Comparison of ENCODE assay signal across 8 cellular contexts in genomic region chr7:140230517-140230861, GRCh38. TPM values are rescaled to one million over a fixed set of nuclear protein-coding genes. Genes with fewer than 3 reads are reported as not detected.
DNase-seq lines count a peak whose midpoint lies in the region; ATAC-seq and TF ChIP-seq lines count a peak whose summit lies in the region.

No MANE protein-coding gene starts in this region.

- 4% methylated on average over 12 of the region's 57 CpGs for WGBS in esophagus muscularis mucosa
- WGBS in thymus: 1% methylated on average over 57 of the region's 57 CpGs

- H3K4me3 ChIP-seq in HUES48 (ENCODE audit: low read depth, low read length): peak overlapping the region; percentile 83
- H3K4me3 ChIP-seq in esophagus muscularis mucosa: peak overlapping the region; percentile 48 to 73 (median 60)
- H3K4me3 ChIP-seq in neutrophil (ENCODE audit: low read depth in 1 of 2, low read length in 1 of 2): peak overlapping the region; percentile 87 to 98
- H3K4me3 ChIP-seq in thymus (ENCODE audit: low read length): peak overlapping the region; percentile 62

- intact Hi-C loops in esophagus muscularis mucosa (cut with DNase I): loop anchor here (5.0 kb wide), 2 partner anchors 53 to 97 kb away; partner anchors contain the start of gene KDM7A

- H3K9ac ChIP-seq in HUES48 (ENCODE audit: low read depth, low read length): no peak overlapping the region

- in situ Hi-C loops in Caki2 (cut with HindIII; ENCODE audit: low pct_unique_long_range_greater_than_20kb, low sequenced_read_pairs): no loop called here

- H3K9me3 ChIP-seq in HUES48 (ENCODE audit: control insufficient read depth, insufficient read depth, low read length): no peaks in the 10 kb centered on the region
- no peaks in the 10 kb centered on the region for H3K9me3 ChIP-seq in esophagus muscularis mucosa
- H3K9me3 ChIP-seq in neutrophil: no peaks in the 10 kb centered on the region
- no peaks in the 10 kb centered on the region for H3K9me3 ChIP-seq in thymus (ENCODE audit: control insufficient read depth)

- H3K27me3 ChIP-seq in HUES48 (ENCODE audit: control insufficient read depth, insufficient read depth, low read length): peaks cover 24% of the 10 kb centered on the region
- H3K27me3 ChIP-seq in esophagus muscularis mucosa: peaks cover 0 to 16% (median 2%) of the 10 kb centered on the region in 4 donors
- H3K27me3 ChIP-seq in neutrophil: peaks cover 17% of the 10 kb centered on the region
- H3K27me3 ChIP-seq in thymus (ENCODE audit: control insufficient read depth, insufficient read depth): no peaks in the 10 kb centered on the region

- TF ChIP-seq EP300 in esophagus muscularis mucosa (IDR thresholded peaks at IDR 0.05): no peak

- H3K36me3 ChIP-seq in HUES48 (ENCODE audit: control insufficient read depth, insufficient read depth, low read length): no peaks in the 10 kb centered on the region
- H3K36me3 ChIP-seq in esophagus muscularis mucosa: no peaks in the 10 kb centered on the region
- no peaks in the 10 kb centered on the region for H3K36me3 ChIP-seq in neutrophil
- H3K36me3 ChIP-seq in thymus (ENCODE audit: control insufficient read depth, insufficient read depth): no peaks in the 10 kb centered on the region

- DNase-seq in Caki2 (ENCODE audit: low read depth): peak; percentile 12
- peak; percentile 46 for DNase-seq in activated CD8-positive, alpha-beta memory T cell treated with anti-CD3 and anti-CD28 coated beads, Interleukin-2, amount 50 U/mL, for 1 hour (ENCODE audit: extremely low read depth)
- DNase-seq in esophagus muscularis mucosa (ENCODE audit: extremely low spot score): no peak

- no peak for TF ChIP-seq CTCF in esophagus muscularis mucosa (IDR thresholded peaks at IDR 0.05)
- no peak for TF ChIP-seq CTCF in neutrophil (IDR thresholded peaks at IDR 0.05)

- ATAC-seq in GM21423 (IDR thresholded peaks at IDR 0.05; ENCODE audit: unreplicated experiment) (no peak), HG02870 (IDR thresholded peaks at IDR 0.05; ENCODE audit: unreplicated experiment) (no peak)

- H3K4me1 ChIP-seq in HUES48 (ENCODE audit: control insufficient read depth, insufficient read depth, low read length) (peaks cover 13% of the 10 kb centered on the region), esophagus muscularis mucosa (peaks cover 8 to 26% (median 26%) of the 10 kb centered on the region in 4 donors), neutrophil (ENCODE audit: control insufficient read depth in 1 of 2, insufficient read depth in 1 of 2, low read depth in 1 of 2, low read length in 1 of 2) (peaks cover 33 to 40% of the 10 kb centered on the region in 2 experiments), thymus (ENCODE audit: control insufficient read depth, insufficient read depth, low read length) (peaks cover 11% of the 10 kb centered on the region)

- no peak for TF ChIP-seq POLR2A in esophagus muscularis mucosa (IDR thresholded peaks at IDR 0.05; ENCODE audit: low read depth)

- H3K27ac ChIP-seq in HUES48 (ENCODE audit: low read depth, low read length): no peak overlapping the region
- H3K27ac ChIP-seq in esophagus muscularis mucosa (replicated peaks in 1 of 4): peak overlapping the region; percentile 20 to 33 (median 25)
- H3K27ac ChIP-seq in neutrophil: peak overlapping the region; percentile 98
- peak overlapping the region; percentile 97 for H3K27ac ChIP-seq in thymus (ENCODE audit: low read depth)

RNA-seq across cellular contexts. Expression of gene KDM7A, which starts 53.7 kb away (rescaled TPM):
- 0.17 and 1.7 TPM in 2 replicates for total RNA-seq in Caki2 (2014; rRNA removed; shearing (Covaris generic); ENCODE audit: low replicate concordance)
- 10 to 100 TPM; 13.5 to 23.7 (median 19.5) TPM for total RNA-seq in esophagus muscularis mucosa
- 6.3 TPM for polyA plus RNA-seq in thymus
